Comparison of ENCODE assay signal across 1 cellular context in genomic region chr20:35711588-35712209, GRCh38.
TF ChIP-seq lines count a peak whose summit lies in the region.

No MANE protein-coding gene starts in this region.

TF ChIP-seq in GM12891, 5 proteins besides CTCF, POLR2A, EP300 and RAD21:
- TF ChIP-seq POLR2AphosphoS5 (IDR thresholded peaks at IDR 0.05; ENCODE audit: low read depth, low read length) (no peak), TAF1 (IDR thresholded peaks at IDR 0.05; ENCODE audit: low read depth, low read length) (no peak), SPI1 (IDR thresholded peaks at IDR 0.05; ENCODE audit: low read depth, low read length) (peak; percentile 70)
